ENCODE assay signal across 8 cellular contexts in the genomic region with DNA sequence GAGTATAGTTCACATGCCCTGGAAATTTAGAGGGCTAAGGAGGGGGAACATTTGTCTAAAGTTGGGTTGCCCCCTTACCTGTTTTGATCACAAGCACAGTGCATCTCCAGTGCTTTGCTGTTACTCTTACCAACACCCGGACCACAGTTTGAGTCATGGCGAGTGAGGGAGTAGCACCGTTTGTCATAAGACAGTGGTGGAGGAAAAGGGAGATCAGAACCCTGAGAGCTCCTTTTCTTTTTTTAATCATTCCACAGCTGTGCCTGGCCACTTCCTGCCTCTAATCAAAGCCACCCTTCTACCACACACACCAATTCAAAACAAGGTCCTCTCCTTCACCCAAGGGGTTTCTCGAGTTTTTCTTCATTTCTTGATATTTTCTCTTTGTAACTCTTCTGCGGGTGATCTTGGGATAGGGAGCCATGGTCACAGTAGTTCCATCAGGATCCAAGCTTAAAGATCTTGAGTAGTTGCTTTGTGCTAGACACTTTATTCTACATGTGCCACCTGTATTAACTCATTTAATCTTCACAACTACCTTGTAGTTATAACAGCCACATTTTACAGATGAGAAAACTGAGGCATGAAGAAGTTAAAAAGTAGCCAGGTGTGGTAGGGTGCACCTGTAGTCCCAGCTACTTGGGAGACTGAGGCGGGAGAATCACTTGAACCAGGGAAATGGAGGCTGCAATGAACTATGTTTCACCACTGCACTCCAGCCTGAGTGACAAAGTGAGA.
DNase-seq lines count a peak whose midpoint lies in the region; ATAC-seq and TF ChIP-seq lines count a peak whose summit lies in the region.

No MANE protein-coding gene starts in this region.

- H3K27ac ChIP-seq in MM.1S (ENCODE audit: low read length) (peak overlapping the region; percentile 94), substantia nigra (ENCODE audit: low read depth, low read length, poor library complexity, severe bottlenecking) (peak overlapping the region; percentile 68)

- no peaks in the 10 kb centered on the region for H3K9me2 ChIP-seq in MM.1S (replicated peaks; ENCODE audit: insufficient read depth, low read length)

- H3K27me3 ChIP-seq in MM.1S (replicated peaks; ENCODE audit: insufficient read depth, low read length), result no peaks in the 10 kb centered on the region

- TF ChIP-seq CTCF in MM.1S (IDR thresholded peaks at IDR 0.05; ENCODE audit: low read length), result no peak

- H3K79me2 ChIP-seq in MM.1S (ENCODE audit: low read length), result no peaks in the 10 kb centered on the region

- ATAC-seq in HG03439 (IDR thresholded peaks at IDR 0.05; ENCODE audit: unreplicated experiment), result no peak

- H4K20me1 ChIP-seq in MM.1S (ENCODE audit: insufficient read depth, low read length), result no peaks in the 10 kb centered on the region

- no peaks in the 10 kb centered on the region for H3K36me3 ChIP-seq in MM.1S (replicated peaks; ENCODE audit: insufficient read depth, low read length)

- H3K4me1 ChIP-seq in MM.1S (ENCODE audit: low read length), result peaks cover 52% of the 10 kb centered on the region

- peaks cover 42% of the 10 kb centered on the region for H3F3A ChIP-seq in MM.1S (ENCODE audit: insufficient read depth, low read length)

- peak overlapping the region; percentile 84 for H3K4me2 ChIP-seq in MM.1S (ENCODE audit: low read depth, low read length)

- peak overlapping the region; percentile 86 for H2AFZ ChIP-seq in MM.1S (ENCODE audit: low read length)

- peak overlapping the region; percentile 24 for H3K4me3 ChIP-seq in MM.1S (ENCODE audit: low read length)

- H3K9ac ChIP-seq in MM.1S (ENCODE audit: low read length), result peak overlapping the region; percentile 51; the same call in 1 of the 2 replicates

- no peaks in the 10 kb centered on the region for H3K9me3 ChIP-seq in MM.1S (replicated peaks; ENCODE audit: insufficient read depth, low read length)

- DNase-seq in MM.1S (peak; percentile 53), iris pigment epithelial cell (ENCODE audit: low read depth) (peak; percentile 44), substantia nigra (lab: John Stamatoyannopoulos, UW) (no peak), NCI-H2171 (lab: John Stamatoyannopoulos, UW) (no peak), hypothalamus (lab: John Stamatoyannopoulos, UW) (no peak), UCSD-AML1 (lab: John Stamatoyannopoulos, UW; ENCODE audit: unreplicated experiment) (no peak)
- peak; percentile 67 for DNase-seq in activated CD8-positive, alpha-beta memory T cell treated with anti-CD3 and anti-CD28 coated beads, Interleukin-2, amount 50 U/mL, for 48 hours

Comparison
In these comparisons a context has a peak if more than half of its experiments do, and no peak if none do; other contexts are left out.
1. DNase-seq: peak in MM.1S (single experiment), activated CD8-positive, alpha-beta memory T cell treated with anti-CD3 and anti-CD28 coated beads, Interleukin-2, amount 50 U/mL, for 48 hours (single experiment) and iris pigment epithelial cell (single experiment); none in substantia nigra (0 of 49), NCI-H2171 (single experiment), hypothalamus (0 of 51) and UCSD-AML1 (single experiment).